ENCODE assay signal across 21 cellular contexts in genomic region chr6:41185991-41186675, GRCh38. TPM values are rescaled to one million over a fixed set of nuclear protein-coding genes. Genes with fewer than 3 reads are reported as not detected.
DNase-seq lines count a peak whose midpoint lies in the region; ATAC-seq and TF ChIP-seq lines count a peak whose summit lies in the region.
"Had no signal": no experiment of that assay in that cellular context is flagged by ENCODE, and none has a peak within 500 bp of the region (broad histone marks: within the 10 kb centered on the region; RNA-seq: fewer than 3 reads in every experiment).

No MANE protein-coding gene starts in this region.

- H3K27me3 ChIP-seq in right atrium auricular region (no peaks in the 10 kb centered on the region), left ventricle myocardium inferior (ENCODE audit: low read depth) (peaks cover 14% of the 10 kb centered on the region)
- H3K27me3 ChIP-seq: cardiac muscle cell, transverse colon had no signal

- H3K9me3 ChIP-seq in right atrium auricular region = peaks cover 0 to 9% of the 10 kb centered on the region in 2 donors
- H3K9me3 ChIP-seq in left ventricle myocardium inferior (replicated peaks) = peaks cover 16% of the 10 kb centered on the region
- H3K9me3 ChIP-seq: transverse colon had no signal

- TF ChIP-seq CTCF in right atrium auricular region (IDR thresholded peaks at IDR 0.05) (no peak), left ventricle myocardium inferior (IDR thresholded peaks at IDR 0.05; ENCODE audit: borderline replicate concordance) (no peak)

- peaks cover 16 to 24% of the 10 kb centered on the region in 2 donors for H3K4me1 Mint-ChIP-seq in effector memory CD8-positive, alpha-beta T cell (ENCODE audit: low read depth in 2 of 2)
- peaks cover 43% of the 10 kb centered on the region for H3K4me1 Mint-ChIP-seq in stimulated activated memory B cell treated with anti-CD40 and anti-IgM and Interleukin-4, amounts not matched to agents 10 μg/mL and 1 μg/mL and 100 μg/mL, for 72 hours

- no peaks in the 10 kb centered on the region for H3K36me3 ChIP-seq in right atrium auricular region
- H3K36me3 ChIP-seq in left ventricle myocardium inferior = no peaks in the 10 kb centered on the region
- H3K36me3 ChIP-seq: cardiac muscle cell, transverse colon had no signal

- no peak overlapping the region for H3K4me3 ChIP-seq in right atrium auricular region
- H3K4me3 ChIP-seq in left ventricle myocardium inferior = no peak overlapping the region
- H3K4me3 ChIP-seq: cardiac muscle cell, transverse colon had no signal

- DNase-seq in right atrium auricular region (ENCODE audit: low spot score) (peak; percentile 58), left ventricle myocardium inferior (no peak), MV-4-11 (lab: John Stamatoyannopoulos, UW) (peak; percentile 71)
- DNase-seq in effector memory CD8-positive, alpha-beta T cell = no peak
- no peak for DNase-seq in activated CD8-positive, alpha-beta memory T cell treated with anti-CD3 and anti-CD28 coated beads, Interleukin-2, amount 50 U/mL, for 48 hours
- DNase-seq: activated CD4-positive, alpha-beta T cell treated with anti-CD3 and anti-CD28 coated beads for 48 hours; CD8-positive, alpha-beta memory T cell; foreskin melanocyte; HCEC 1CT; NCI-H2107; NCI-H510A; stimulated activated CD4-positive, alpha-beta T cell treated with anti-CD3 and anti-CD28 coated beads, Interleukin-2, amount 100 ng/mL, for 24 hours; transverse colon had no signal

- H3K4me1 ChIP-seq in right atrium auricular region (no peaks in the 10 kb centered on the region), left ventricle myocardium inferior (no peaks in the 10 kb centered on the region)
- H3K4me1 ChIP-seq: transverse colon had no signal

- H3K27me3 Mint-ChIP-seq in effector memory CD8-positive, alpha-beta T cell = no peaks in the 10 kb centered on the region
- no peaks in the 10 kb centered on the region for H3K27me3 Mint-ChIP-seq in stimulated activated memory B cell treated with anti-CD40 and anti-IgM and Interleukin-4, amounts not matched to agents 10 μg/mL and 1 μg/mL and 100 μg/mL, for 72 hours
- H3K27me3 Mint-ChIP-seq: stimulated activated naive CD8-positive, alpha-beta T cell treated with anti-CD3 and anti-CD28 coated beads, Interleukin-15, Interleukin-2, amounts not matched to agents 100 ng/mL and 50 ng/mL, for 24 hours had no signal

- peaks cover 3% of the 10 kb centered on the region for H3K36me3 Mint-ChIP-seq in effector memory CD8-positive, alpha-beta T cell (ENCODE audit: insufficient read depth)
- H3K36me3 Mint-ChIP-seq in stimulated activated memory B cell treated with anti-CD40 and anti-IgM and Interleukin-4, amounts not matched to agents 10 μg/mL and 1 μg/mL and 100 μg/mL, for 72 hours = peaks cover 12% of the 10 kb centered on the region

- intact Hi-C loops in left ventricle myocardium inferior (cut with micrococcal nuclease) = no loop called here

- H3K4me3 Mint-ChIP-seq in effector memory CD8-positive, alpha-beta T cell = no peak overlapping the region
- no peak overlapping the region for H3K4me3 Mint-ChIP-seq in stimulated activated memory B cell treated with anti-CD40 and anti-IgM and Interleukin-4, amounts not matched to agents 10 μg/mL and 1 μg/mL and 100 μg/mL, for 72 hours
- H3K4me3 Mint-ChIP-seq: CD8-positive, alpha-beta memory T cell; stimulated activated naive CD8-positive, alpha-beta T cell treated with anti-CD3 and anti-CD28 coated beads, Interleukin-15, Interleukin-2, amounts not matched to agents 100 ng/mL and 50 ng/mL, for 24 hours had no signal

- no peak for ATAC-seq in effector memory CD8-positive, alpha-beta T cell (replicated peaks)
- peak; percentile 63 for ATAC-seq in stimulated activated memory B cell treated with anti-CD40 and anti-IgM and Interleukin-4, amounts not matched to agents 10 μg/mL and 1 μg/mL and 100 μg/mL, for 72 hours
- no peak for ATAC-seq in GM21786 (IDR thresholded peaks at IDR 0.05; ENCODE audit: unreplicated experiment)
- ATAC-seq in GM18517 (IDR thresholded peaks at IDR 0.05; ENCODE audit: unreplicated experiment) = no peak

- H3K9me3 Mint-ChIP-seq in effector memory CD8-positive, alpha-beta T cell = no peaks in the 10 kb centered on the region
- H3K9me3 Mint-ChIP-seq in stimulated activated memory B cell treated with anti-CD40 and anti-IgM and Interleukin-4, amounts not matched to agents 10 μg/mL and 1 μg/mL and 100 μg/mL, for 72 hours = peaks cover 6% of the 10 kb centered on the region
- H3K9me3 Mint-ChIP-seq: stimulated activated naive CD8-positive, alpha-beta T cell treated with anti-CD3 and anti-CD28 coated beads, Interleukin-15, Interleukin-2, amounts not matched to agents 100 ng/mL and 50 ng/mL, for 24 hours had no signal

- H3K27ac Mint-ChIP-seq in effector memory CD8-positive, alpha-beta T cell = peak overlapping the region; percentile 36 to 77
- peak overlapping the region; percentile 70 for H3K27ac Mint-ChIP-seq in stimulated activated memory B cell treated with anti-CD40 and anti-IgM and Interleukin-4, amounts not matched to agents 10 μg/mL and 1 μg/mL and 100 μg/mL, for 72 hours
- H3K27ac Mint-ChIP-seq: progenitor cell of endocrine pancreas; stimulated activated naive CD8-positive, alpha-beta T cell treated with anti-CD3 and anti-CD28 coated beads, Interleukin-15, Interleukin-2, amounts not matched to agents 100 ng/mL and 50 ng/mL, for 24 hours had no signal

- H3K27ac ChIP-seq in right atrium auricular region (no peak overlapping the region), left ventricle myocardium inferior (replicated peaks) (no peak overlapping the region)
- H3K27ac ChIP-seq: cardiac muscle cell, transverse colon had no signal

RNA-seq across cellular contexts. Expression of gene TREML2, which starts 14.8 kb away (rescaled TPM):
- under 1 TPM in 1 of 2 donors, not detected in 1; 0.12 TPM for total RNA-seq in right atrium auricular region
- not detected for total RNA-seq in left ventricle myocardium inferior
- total RNA-seq: cardiac muscle cell, progenitor cell of endocrine pancreas had no signal

RNA-seq across cellular contexts. Expression of gene TREM2, which starts 23.2 kb away (rescaled TPM):
- total RNA-seq in right atrium auricular region = 1 to 10 TPM; 1.6 to 7.0 TPM
- total RNA-seq in left ventricle myocardium inferior = 0.66 TPM
- total RNA-seq: cardiac muscle cell, kidney epithelial cell, progenitor cell of endocrine pancreas had no signal

RNA-seq across cellular contexts. Expression of gene TREML1, which starts 32.0 kb away (rescaled TPM):
- total RNA-seq in right atrium auricular region (not detected), left ventricle myocardium inferior (not detected)
- total RNA-seq: cardiac muscle cell; CD8-positive, alpha-beta memory T cell; kidney epithelial cell; progenitor cell of endocrine pancreas; skeletal muscle tissue; transverse colon had no signal

RNA-seq across cellular contexts. Expression of gene TREML4, which starts 42.0 kb away (rescaled TPM):
- total RNA-seq in right atrium auricular region = not detected
- total RNA-seq in left ventricle myocardium inferior = not detected
- total RNA-seq: cardiac muscle cell; CD8-positive, alpha-beta memory T cell; kidney epithelial cell; progenitor cell of endocrine pancreas; skeletal muscle tissue; transverse colon had no signal

Comparison
In these comparisons a context has a peak if more than half of its experiments do, and no peak if none do; other contexts are left out.
1. DNase-seq: peak in right atrium auricular region (single experiment) and MV-4-11 (single experiment); none in left ventricle myocardium inferior (single experiment), effector memory CD8-positive, alpha-beta T cell (0 of 3) and activated CD8-positive, alpha-beta memory T cell treated with anti-CD3 and anti-CD28 coated beads, Interleukin-2, amount 50 U/mL, for 48 hours (single experiment).